ENCODE assay signal across 8 cellular contexts in genomic region chr17:7045492-7046126, GRCh38. TPM values are rescaled to one million over a fixed set of nuclear protein-coding genes. Genes with fewer than 3 reads are reported as not detected.
DNase-seq lines count a peak whose midpoint lies in the region; ATAC-seq and TF ChIP-seq lines count a peak whose summit lies in the region.

No MANE protein-coding gene starts in this region.

- no peaks in the 10 kb centered on the region for H3K9me3 ChIP-seq in Loucy (ENCODE audit: insufficient read depth, low read depth, low read length)

- peak; percentile 96 for TF ChIP-seq CTCF in Loucy (conservative IDR thresholded peaks at IDR 0.05; ENCODE audit: low read length)

- H3K79me2 ChIP-seq in Loucy (ENCODE audit: insufficient read depth, low read length): no peaks in the 10 kb centered on the region

- H3K4me1 Mint-ChIP-seq in stimulated activated naive CD8-positive, alpha-beta T cell treated with anti-CD3 and anti-CD28 coated beads, Interleukin-15, amount 100 ng/mL, for 72 hours: peaks cover 52% of the 10 kb centered on the region

- H3K4me1 ChIP-seq in Loucy (ENCODE audit: insufficient read depth, low read length, poor library complexity, severe bottlenecking): peaks cover 11% of the 10 kb centered on the region

- H3K4me3 Mint-ChIP-seq in stimulated activated naive CD8-positive, alpha-beta T cell treated with anti-CD3 and anti-CD28 coated beads, Interleukin-15, amount 100 ng/mL, for 72 hours: peak overlapping the region; percentile 85 to 88

- ATAC-seq in left colon (peak; percentile 55), HG03571 (IDR thresholded peaks at IDR 0.05; ENCODE audit: unreplicated experiment) (no peak)
- no peak for ATAC-seq in stimulated activated naive CD8-positive, alpha-beta T cell treated with anti-CD3 and anti-CD28 coated beads, Interleukin-15, amount 100 ng/mL, for 72 hours

- H3K9ac ChIP-seq in Loucy (ENCODE audit: low read depth, low read length, poor library complexity, severe bottlenecking): no peak overlapping the region

- H3K4me3 ChIP-seq in Loucy (ENCODE audit: low read length, poor library complexity, severe bottlenecking): peak overlapping the region; percentile 61

- DNase-seq in NCI-H1436 (lab: John Stamatoyannopoulos, UW): peak; percentile 51
- no peak for DNase-seq in NCI-H1436 treated with DMSO at 0.1 percent for 48 hours (lab: John Stamatoyannopoulos, UW)
- peak; percentile 75 for DNase-seq in SK-MEL-5 (ENCODE audit: low read depth, low spot score)
- peak; percentile 75 for DNase-seq in cerebellum (ENCODE audit: low spot score)
- DNase-seq in left colon: peak in 1 of 2 donors; percentile 50
- DNase-seq in stimulated activated naive CD8-positive, alpha-beta T cell treated with anti-CD3 and anti-CD28 coated beads, Interleukin-15, amount 100 ng/mL, for 72 hours: peak; percentile 41 to 42

- H3K4me2 ChIP-seq in Loucy (ENCODE audit: low read depth, low read length, poor library complexity, severe bottlenecking): peak overlapping the region; percentile 72

- H2AFZ ChIP-seq in Loucy (ENCODE audit: low read length): peak overlapping the region; percentile 75

- H3K27me3 Mint-ChIP-seq in stimulated activated naive CD8-positive, alpha-beta T cell treated with anti-CD3 and anti-CD28 coated beads, Interleukin-15, amount 100 ng/mL, for 72 hours: no peaks in the 10 kb centered on the region

- intact Hi-C loops in left colon (cut with DNase I, micrococcal nuclease): loop anchor here in 1 of 2 donors (5.0 kb wide), 1 partner anchor 132 kb away; the partner anchor contains the start of gene ASGR1

- H3F3A ChIP-seq in Loucy (ENCODE audit: low read depth): no peaks in the 10 kb centered on the region

- H3K27ac Mint-ChIP-seq in stimulated activated naive CD8-positive, alpha-beta T cell treated with anti-CD3 and anti-CD28 coated beads, Interleukin-15, amount 100 ng/mL, for 72 hours: no peak overlapping the region

- no peaks in the 10 kb centered on the region for H3K9me3 Mint-ChIP-seq in stimulated activated naive CD8-positive, alpha-beta T cell treated with anti-CD3 and anti-CD28 coated beads, Interleukin-15, amount 100 ng/mL, for 72 hours

- H3K36me3 ChIP-seq in Loucy (ENCODE audit: insufficient read depth, low read length): no peaks in the 10 kb centered on the region

- in situ Hi-C loops in SK-MEL-5 (cut with HindIII; ENCODE audit: low pct_unique_long_range_greater_than_20kb, low sequenced_read_pairs): no loop called here

- H4K20me1 ChIP-seq in Loucy (ENCODE audit: insufficient read depth, low read length, poor library complexity, severe bottlenecking): no peaks in the 10 kb centered on the region

- H3K27me3 ChIP-seq in Loucy (ENCODE audit: insufficient read depth, low read length, poor library complexity, severe bottlenecking): no peaks in the 10 kb centered on the region

- H3K9me2 ChIP-seq in Loucy (replicated peaks; ENCODE audit: low read depth, low read length): no peaks in the 10 kb centered on the region

RNA-seq across cellular contexts. Expression of gene SLC16A11, which starts 1.7 kb away (rescaled TPM):
- total RNA-seq in SK-MEL-5 (2014; rRNA removed; shearing (Covaris generic)): not detected in 2 replicates
- not detected in 2 replicates for polyA plus RNA-seq in SK-MEL-5 (2015; cell fraction: cytosol; rRNA removed)
- not detected in 2 replicates for polyA plus RNA-seq in SK-MEL-5 (2015; cell fraction: nucleus; rRNA removed)
- total RNA-seq in cerebellum: not detected
- total RNA-seq in left colon: under 1 TPM; 0.58 to 0.84 TPM

RNA-seq across cellular contexts. Expression of gene SLC16A13, which starts 9.8 kb away (rescaled TPM):
- 0.61 and 0.64 TPM in 2 replicates for total RNA-seq in SK-MEL-5 (2014; rRNA removed; shearing (Covaris generic))
- 3.5 and 5.3 TPM in 2 replicates for polyA plus RNA-seq in SK-MEL-5 (2015; cell fraction: cytosol; rRNA removed)
- polyA plus RNA-seq in SK-MEL-5 (2015; cell fraction: nucleus; rRNA removed): 2.7 and 4.9 TPM in 2 replicates
- total RNA-seq in cerebellum: 1.4 TPM
- 10 to 100 TPM in 1 of 2 donors, 1 to 10 TPM in 1; 9.0 to 10.0 TPM for total RNA-seq in left colon

RNA-seq across cellular contexts. Expression of gene BCL6B, which starts 22.8 kb away (rescaled TPM):
- not detected in 2 replicates for total RNA-seq in SK-MEL-5 (2014; rRNA removed; shearing (Covaris generic))
- not detected in 2 replicates for polyA plus RNA-seq in SK-MEL-5 (2015; cell fraction: cytosol; rRNA removed)
- not detected in 2 replicates for polyA plus RNA-seq in SK-MEL-5 (2015; cell fraction: nucleus; rRNA removed)
- total RNA-seq in cerebellum: 2.1 TPM
- total RNA-seq in left colon: 1 to 10 TPM; 2.0 to 2.6 TPM

RNA-seq across cellular contexts. Expression of gene RNASEK, which starts 33.2 kb away (rescaled TPM):
- 882 and 947 TPM in 2 replicates for total RNA-seq in SK-MEL-5 (2014; rRNA removed; shearing (Covaris generic))
- polyA plus RNA-seq in SK-MEL-5 (2015; cell fraction: cytosol; rRNA removed): 763 and 812 TPM in 2 replicates
- 109 and 130 TPM in 2 replicates for polyA plus RNA-seq in SK-MEL-5 (2015; cell fraction: nucleus; rRNA removed)
- 35.2 TPM for total RNA-seq in cerebellum
- 100 to 1,000 TPM; 183 to 188 TPM for total RNA-seq in left colon

RNA-seq across cellular contexts. Expression of gene CLEC10A, which starts 34.4 kb away (rescaled TPM):
- not detected in 2 replicates for total RNA-seq in SK-MEL-5 (2014; rRNA removed; shearing (Covaris generic))
- not detected in 2 replicates for polyA plus RNA-seq in SK-MEL-5 (2015; cell fraction: cytosol; rRNA removed)
- polyA plus RNA-seq in SK-MEL-5 (2015; cell fraction: nucleus; rRNA removed): not detected in 2 replicates
- total RNA-seq in cerebellum (not detected), left colon (1 to 10 TPM; 4.2 to 7.6 TPM)
